Comparison of ENCODE assay signal across 8 cellular contexts in genomic region chr3:155079795-155080546, GRCh38. TPM values are rescaled to one million over a fixed set of nuclear protein-coding genes. Genes with fewer than 3 reads are reported as not detected.
A peak's percentile ranks its signal among the peaks of the same experiment; 100 is the strongest.
DNase-seq lines count a peak whose midpoint lies in the region; ATAC-seq and TF ChIP-seq lines count a peak whose summit lies in the region.

Gene MME, plus strand, starts transcription at chr3:155080319. Its CDS starts 3,849 bp downstream, at chr3:155084168.

- H3K4me1 Mint-ChIP-seq in neural crest cell = peaks cover 12% of the 10 kb centered on the region

- H3K9me3 Mint-ChIP-seq in neural crest cell = peaks cover 3% of the 10 kb centered on the region

- peak within 1 kb of the TSS; percentile 87 for H3K4me3 Mint-ChIP-seq in neural crest cell

- no peak within 1 kb of the TSS for H3K27ac Mint-ChIP-seq in neural crest cell (ENCODE audit: unreplicated experiment)

- H3K27me3 ChIP-seq in H7 (ENCODE audit: control insufficient read depth, insufficient read depth, low read length) = peaks cover 9% of the 10 kb centered on the region; the same call in 1 of the 2 replicates

- no peaks in the 10 kb centered on the region for H3K36me3 ChIP-seq in H7 (replicated peaks; ENCODE audit: control insufficient read depth, insufficient read depth, low read length)

- H3K36me3 Mint-ChIP-seq in neural crest cell (ENCODE audit: low read depth) = no peaks in the 10 kb centered on the region

- DNase-seq in H7 = peak; percentile 84
- DNase-seq in SW 1271 (lab: John Stamatoyannopoulos, UW) = peak; percentile 57 to 60
- peak; percentile 90 to 97 for DNase-seq in foreskin fibroblast
- peak; percentile 49 for DNase-seq in neural crest cell (ENCODE audit: low read depth, low spot score)
- no peak for DNase-seq in NCI-H510A (lab: John Stamatoyannopoulos, UW)
- no peak for DNase-seq in UCSD-AML1 (lab: John Stamatoyannopoulos, UW; ENCODE audit: unreplicated experiment)

- 0 out of 2 replicates have a peak within 1 kb of the TSS, but pooled peaks have one; percentile 9 for H3K27ac ChIP-seq in 22Rv1

- peak within 1 kb of the TSS; percentile 81 for H3K4me3 ChIP-seq in H7 (ENCODE audit: insufficient read depth, low read depth, low read length)
- peak within 1 kb of the TSS; percentile 82 for H3K4me3 ChIP-seq in foreskin fibroblast (ENCODE audit: low read depth in 1 of 2, low read length in 2 of 2)

- no peak for TF ChIP-seq CTCF in 22Rv1 (IDR thresholded peaks at IDR 0.05)
- TF ChIP-seq CTCF in foreskin fibroblast (IDR thresholded peaks at IDR 0.05; ENCODE audit: low read depth, low read length) = no peak
- TF ChIP-seq CTCF in neural crest cell (conservative IDR thresholded peaks at IDR 0.05) = no peak

- peaks cover 76% of the 10 kb centered on the region for H3K27me3 Mint-ChIP-seq in neural crest cell (ENCODE audit: low read depth)

- ATAC-seq in HG02798 (IDR thresholded peaks at IDR 0.05; ENCODE audit: poor library complexity, unreplicated experiment) = no peak

RNA-seq across cellular contexts. Expression of gene MME, which starts in this region (rescaled TPM):
- 2.8 and 4.8 TPM in 2 replicates for total RNA-seq in H7 (2014; rRNA removed; shearing (Covaris generic))
- 0.52 and 0.91 TPM in 2 replicates for total RNA-seq in neural crest cell

Comparison
In these comparisons a context has a peak if more than half of its experiments do, and no peak if none do; other contexts are left out.
1. Peak in DNase-seq in neural crest cell; RNA of the gene not detected or under 1 TPM.
2. DNase-seq: peak in H7 (single experiment), SW 1271 (2 of 2) and foreskin fibroblast (2 of 2); none in NCI-H510A (single experiment) and UCSD-AML1 (single experiment).